ENCODE assay signal across 8 cellular contexts in the genomic region with DNA sequence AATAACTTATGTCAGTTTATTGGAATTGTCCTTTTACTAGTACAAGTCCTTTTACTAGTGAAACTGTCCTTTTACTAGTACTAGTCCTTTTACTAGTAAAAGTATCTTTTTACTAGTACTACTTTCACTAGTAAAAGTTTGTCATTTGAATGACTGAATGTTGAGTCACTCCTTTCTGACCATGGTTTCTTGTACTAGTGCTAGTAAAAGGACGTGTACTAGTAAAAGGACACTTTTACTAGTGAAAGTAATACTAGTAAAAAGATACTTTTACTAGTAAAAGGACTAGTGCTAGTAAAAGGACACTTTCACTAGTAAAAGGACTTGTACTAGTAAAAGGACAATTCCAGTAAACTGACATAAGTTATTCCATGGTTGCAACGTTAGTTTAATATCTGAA.
"Had no signal": no experiment of that assay in that cellular context is flagged by ENCODE, and none has a peak within 500 bp of the region (broad histone marks: within the 10 kb centered on the region; RNA-seq: fewer than 3 reads in every experiment).

No MANE protein-coding gene starts in this region.

- H2AFZ ChIP-seq: GM23248 had no signal

- H3K27ac ChIP-seq: GM23248, HL-60 had no signal

- ATAC-seq: HepG2 had no signal

- DNase-seq: GM23248, GOT3, H9, HCEC 1CT, HFFc6, KG1 had no signal

- H3K9ac ChIP-seq: GM23248 had no signal

- FAIRE-seq: HepG2 had no signal

- H3K4me3 ChIP-seq: GM23248 had no signal
